Comparison of ENCODE assay signal across 1 cellular context in genomic region chr16:2244301-2244700, GRCh38.
TF ChIP-seq lines count a peak whose summit lies in the region.

No MANE protein-coding gene starts in this region.

TF ChIP-seq in GM23338, 12 proteins besides CTCF, POLR2A, EP300 and RAD21 (continued from another document):
- TF ChIP-seq ZNF331 (CRISPR knock-in tag; IDR thresholded peaks at IDR 0.05; ENCODE audit: low read depth) (no peak), NANOG (IDR thresholded peaks at IDR 0.05; ENCODE audit: borderline replicate concordance) (no peak), POLR2AphosphoS5 (IDR thresholded peaks at IDR 0.05; ENCODE audit: low read depth) (no peak), ZNF462 (CRISPR knock-in tag; IDR thresholded peaks at IDR 0.05) (no peak)
